Comparison of ENCODE assay signal across 8 cellular contexts in the genomic region with DNA sequence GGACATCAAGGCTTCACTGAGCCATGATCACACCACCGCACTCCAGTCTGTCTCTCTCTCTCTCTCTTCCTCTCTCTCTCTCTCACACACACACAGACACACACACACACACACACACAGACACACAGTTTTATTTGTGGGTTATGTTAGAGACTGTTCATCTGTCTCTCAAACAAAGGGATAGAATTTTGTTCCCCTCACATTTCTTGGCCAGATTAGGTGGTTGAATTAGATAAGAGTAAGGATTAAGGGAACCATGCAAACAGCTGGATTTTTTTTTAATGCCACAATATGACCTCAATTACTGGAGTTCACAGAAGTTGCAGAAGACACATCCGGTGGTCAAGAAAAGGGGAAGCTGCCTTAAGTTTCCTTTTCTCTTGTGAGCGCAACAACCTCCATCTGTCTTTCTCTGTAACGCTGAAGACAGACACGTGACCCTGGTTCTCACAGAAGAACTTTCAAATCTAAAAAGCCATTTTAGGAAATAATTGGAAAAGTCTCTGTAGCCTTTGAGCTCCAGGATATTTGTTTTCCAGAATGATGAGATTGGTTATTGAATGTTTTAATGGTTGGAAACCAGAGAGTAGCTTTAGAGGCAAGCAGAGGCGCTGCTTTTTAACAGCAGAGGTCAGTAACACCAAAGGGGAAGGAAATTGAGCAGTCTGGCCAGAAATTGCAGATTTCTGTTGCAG. TPM values are rescaled to one million over a fixed set of nuclear protein-coding genes. Genes with fewer than 3 reads are reported as not detected.
A peak's percentile ranks its signal among the peaks of the same experiment; 100 is the strongest.
DNase-seq lines count a peak whose midpoint lies in the region; ATAC-seq, FAIRE-seq and TF ChIP-seq lines count a peak whose summit lies in the region.

No MANE protein-coding gene starts in this region.

- DNase-seq in A172 (ENCODE audit: low spot score) = peak; percentile 10
- DNase-seq in GM04503 (ENCODE audit: low read depth) = peak; percentile 6
- DNase-seq in KG1 (lab: John Stamatoyannopoulos, UW) = peak; percentile 96
- DNase-seq in adrenal gland = peak; percentile 43 to 74 (median 52)
- no peak for DNase-seq in kidney
- DNase-seq in type B pancreatic cell (ENCODE audit: extremely low spot score, unreplicated experiment) = no peak
- no peak for DNase-seq in CD8-positive, alpha-beta T cell

- FAIRE-seq in kidney (lab: Jason Lieb, UNC) = no peak

- no peak overlapping the region for H3K27ac Mint-ChIP-seq in type B pancreatic cell
- no peak overlapping the region for H3K27ac Mint-ChIP-seq in CD8-positive, alpha-beta T cell

- WGBS in adrenal gland, 4 donors = 28 to 35% (median 33%) methylated on average over 6 of the region's 6 CpGs

- TF ChIP-seq POLR2A in adrenal gland (IDR thresholded peaks at IDR 0.05) = no peak

- TF ChIP-seq CTCF in adrenal gland (IDR thresholded peaks at IDR 0.05) = peak; percentile 34 to 67 (median 65)
- TF ChIP-seq CTCF in kidney (IDR thresholded peaks at IDR 0.05; ENCODE audit: borderline replicate concordance, extremely low read depth, insufficient read depth) = peak; percentile 58
- peak; percentile 72 for TF ChIP-seq CTCF in type B pancreatic cell (conservative IDR thresholded peaks at IDR 0.05)
- TF ChIP-seq CTCF in CD8-positive, alpha-beta T cell (IDR thresholded peaks at IDR 0.05) = no peak

- H3K27ac ChIP-seq in adrenal gland (peak overlapping the region in 3 of 5 donors; percentile 20 to 47 (median 47)), kidney (ENCODE audit: low read depth in 2 of 2, low read length in 2 of 2) (no peak overlapping the region)
- H3K27ac ChIP-seq in CD8-positive, alpha-beta T cell (ENCODE audit: low read depth, low read length) = no peak overlapping the region

- no peaks in the 10 kb centered on the region for H3K9me3 Mint-ChIP-seq in type B pancreatic cell
- peaks cover 3% of the 10 kb centered on the region for H3K9me3 Mint-ChIP-seq in CD8-positive, alpha-beta T cell

- no peaks in the 10 kb centered on the region for H3K27me3 Mint-ChIP-seq in type B pancreatic cell
- peaks cover 8% of the 10 kb centered on the region for H3K27me3 Mint-ChIP-seq in CD8-positive, alpha-beta T cell (ENCODE audit: low read depth)

- no peaks in the 10 kb centered on the region for H3K27me3 ChIP-seq in adrenal gland
- no peaks in the 10 kb centered on the region for H3K27me3 ChIP-seq in CD8-positive, alpha-beta T cell (ENCODE audit: insufficient read depth, low read length)

- peak; percentile 93 for ATAC-seq in GM21825 (IDR thresholded peaks at IDR 0.05; ENCODE audit: unreplicated experiment)
- ATAC-seq in CD8-positive, alpha-beta T cell = no peak

- intact Hi-C loops in adrenal gland (cut with DNase I) = loop anchor here in 1 of 2 donors (10.0 kb wide), 1 partner anchor 222 kb away; a partner anchor contains a TSS
- intact Hi-C loops in kidney (cut with DNase I) = no loop called here
- intact Hi-C loops in CD8-positive, alpha-beta T cell (cut with DNase I, micrococcal nuclease) = loop anchor here in 1 of 2 experiments (10.0 kb wide), 1 partner anchor 412 kb away; no protein-coding TSS in a partner anchor

- H3K4me3 ChIP-seq in adrenal gland (no peak overlapping the region), kidney (ENCODE audit: low read length in 2 of 2) (no peak overlapping the region)
- no peak overlapping the region for H3K4me3 ChIP-seq in CD8-positive, alpha-beta T cell (ENCODE audit: low read depth, low read length)

- no peak overlapping the region for H3K9ac ChIP-seq in kidney (ENCODE audit: low read length in 2 of 2)

- H3K9me3 ChIP-seq in adrenal gland (replicated peaks in 1 of 3) (no peaks in the 10 kb centered on the region), kidney (ENCODE audit: control insufficient read depth in 1 of 2, low read length in 2 of 2) (no peaks in the 10 kb centered on the region)
- no peaks in the 10 kb centered on the region for H3K9me3 ChIP-seq in CD8-positive, alpha-beta T cell (ENCODE audit: low read length)

- POLR2A ChIA-PET in CD8-positive, alpha-beta T cell (lab: Charles Lee) = no interaction called here

- H3K36me3 ChIP-seq in adrenal gland (replicated peaks in 1 of 2) = no peaks in the 10 kb centered on the region
- no peaks in the 10 kb centered on the region for H3K36me3 ChIP-seq in kidney (ENCODE audit: control insufficient read depth in 1 of 2, insufficient read depth in 2 of 2, low read length in 2 of 2)
- no peaks in the 10 kb centered on the region for H3K36me3 ChIP-seq in CD8-positive, alpha-beta T cell (ENCODE audit: insufficient read depth, low read length)

- no peak overlapping the region for H3K4me3 Mint-ChIP-seq in type B pancreatic cell
- H3K4me3 Mint-ChIP-seq in CD8-positive, alpha-beta T cell = no peak overlapping the region

- no peaks in the 10 kb centered on the region for H3K36me3 Mint-ChIP-seq in type B pancreatic cell
- no peaks in the 10 kb centered on the region for H3K36me3 Mint-ChIP-seq in CD8-positive, alpha-beta T cell

- H3K4me1 ChIP-seq in adrenal gland (replicated peaks in 1 of 2) = peaks cover 11 to 16% of the 10 kb centered on the region in 2 donors
- peaks cover 0 to 3% of the 10 kb centered on the region in 2 donors for H3K4me1 ChIP-seq in kidney (ENCODE audit: control insufficient read depth in 1 of 2, insufficient read depth in 1 of 2, low read depth in 1 of 2, low read length in 2 of 2)
- H3K4me1 ChIP-seq in CD8-positive, alpha-beta T cell (ENCODE audit: insufficient read depth, low read length) = no peaks in the 10 kb centered on the region

- H3K4me1 Mint-ChIP-seq in type B pancreatic cell (ENCODE audit: unreplicated experiment) = no peaks in the 10 kb centered on the region
- peaks cover 7% of the 10 kb centered on the region for H3K4me1 Mint-ChIP-seq in CD8-positive, alpha-beta T cell (ENCODE audit: low read depth)

- CTCF ChIA-PET in CD8-positive, alpha-beta T cell (lab: Charles Lee) = interaction anchor here (0.8 kb wide), 1 partner anchor 405 kb away, joined by 3 read pairs; no protein-coding TSS in a partner anchor

RNA-seq across cellular contexts. Expression of a gene that starts 33.0 kb away (rescaled TPM):
- not detected in 2 replicates for total RNA-seq in A172 (2014; rRNA removed; shearing (Covaris generic))
- total RNA-seq in adrenal gland (under 1 TPM in 2 of 8 donors, not detected in 6; 0.04 to 0.19 TPM), kidney (0.19 TPM), type B pancreatic cell (ENCODE audit: low replicate concordance) (0.10 TPM in 1 of 2 replicates, not detected in the other)
- polyA plus RNA-seq in adrenal gland (under 1 TPM in 1 of 3 donors, not detected in 2; 0.03 TPM), kidney (ENCODE audit: insufficient read depth, low read depth, low replicate concordance) (0.26 TPM)
- not detected for total RNA-seq in CD8-positive, alpha-beta T cell

Comparison
In these comparisons a context has a peak if more than half of its experiments do, and no peak if none do; other contexts are left out.
1. DNase-seq: peak in A172 (single experiment), GM04503 (single experiment), KG1 (single experiment) and adrenal gland (7 of 7); none in kidney (single experiment), type B pancreatic cell (single experiment) and CD8-positive, alpha-beta T cell (0 of 7).
2. H3K27ac ChIP-seq: peak in adrenal gland (3 of 5); none in kidney (0 of 2) and CD8-positive, alpha-beta T cell (single experiment).